Comparison of ENCODE assay signal across 1 cellular context in the genomic region with DNA sequence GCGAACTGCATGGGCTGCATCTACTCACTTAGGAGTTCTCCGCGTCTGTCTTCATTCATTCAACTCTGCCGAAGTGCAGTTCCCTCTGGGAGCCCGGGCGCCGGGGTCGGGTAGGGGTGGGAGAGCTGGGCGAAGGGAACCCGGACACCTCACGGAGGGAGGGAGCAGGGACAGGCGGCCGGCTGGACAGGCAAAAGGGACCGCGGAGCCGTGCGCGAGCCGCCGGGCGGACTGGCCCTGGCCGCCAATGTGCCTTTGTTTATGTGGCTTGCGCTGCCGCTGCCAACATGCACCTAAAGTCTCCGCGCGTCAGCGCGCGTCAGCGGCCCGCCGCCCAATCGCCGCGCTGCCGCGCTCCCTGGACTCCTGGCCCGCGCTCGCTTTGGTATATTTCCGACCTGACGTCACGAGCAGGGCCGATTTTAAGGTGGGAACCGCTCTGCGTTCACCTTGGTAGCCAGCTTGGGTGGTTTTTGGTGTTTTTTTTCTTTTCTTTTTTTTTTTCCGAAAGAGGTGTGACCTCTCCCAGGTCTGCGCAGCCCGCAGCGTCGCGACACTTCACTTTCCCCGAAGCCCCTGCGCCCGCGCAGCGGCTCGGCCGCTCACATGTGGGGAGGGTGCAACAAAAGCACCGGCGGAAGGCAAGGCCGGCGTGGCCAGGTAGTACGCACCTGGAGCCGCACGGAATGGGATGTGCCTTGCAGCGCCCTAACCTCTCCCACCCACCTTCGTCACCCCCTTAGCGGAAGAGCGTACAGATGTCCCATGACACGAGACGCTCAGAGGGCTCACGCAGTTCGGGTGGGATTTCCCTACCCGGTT.
TF ChIP-seq lines count a peak whose summit lies in the region.

TSS of gene NR4A2 (minus strand) at position 270 of the 822 bp plus-strand sequence. CDS start 2,535 bp downstream, outside the sequence.

TF ChIP-seq in HEK293, 187 proteins besides CTCF, POLR2A, EP300 and RAD21 (continued from another document and continues in another):
- TF ChIP-seq ZNF623 (tag by site-specific recombination; IDR thresholded peaks at IDR 0.05) (no peak), SP3 (tag by site-specific recombination; IDR thresholded peaks at IDR 0.05) (peak; percentile 68), ZNF624 (tag by site-specific recombination; IDR thresholded peaks at IDR 0.05) (no peak), ZNF707 (tag by site-specific recombination; IDR thresholded peaks at IDR 0.05) (no peak), SALL2 (tag by site-specific recombination; IDR thresholded peaks at IDR 0.05; ENCODE audit: borderline replicate concordance) (no peak), ZNF2 (tag by site-specific recombination; IDR thresholded peaks at IDR 0.05) (0 out of 2 replicates have a peak, but pooled peaks have one; percentile 36), YY2 (tag by site-specific recombination; IDR thresholded peaks at IDR 0.05) (no peak), ZNF169 (tag by site-specific recombination; IDR thresholded peaks at IDR 0.05) (no peak), ZNF776 (tag by site-specific recombination; IDR thresholded peaks at IDR 0.05; ENCODE audit: borderline replicate concordance) (no peak), ZNF19 (tag by site-specific recombination; IDR thresholded peaks at IDR 0.05; ENCODE audit: low read depth) (no peak), ZNF585B (tag by site-specific recombination; IDR thresholded peaks at IDR 0.05) (no peak), ZSCAN23 (tag by site-specific recombination; IDR thresholded peaks at IDR 0.05) (no peak), OVOL3 (tag by site-specific recombination; IDR thresholded peaks at IDR 0.05) (peak; percentile 52; the same call in 1 of the 2 replicates), PRDM1 (tag by site-specific recombination; IDR thresholded peaks at IDR 0.05) (no peak), ZNF335 (tag by site-specific recombination; conservative IDR thresholded peaks at IDR 0.05) (peak; percentile 84), ZNF23 (tag by site-specific recombination; IDR thresholded peaks at IDR 0.05; ENCODE audit: borderline replicate concordance) (no peak), ZNF266 (tag by site-specific recombination; IDR thresholded peaks at IDR 0.05; ENCODE audit: low read depth) (no peak), ZBTB20 (tag by site-specific recombination; IDR thresholded peaks at IDR 0.05) (peak; percentile 44; the same call in 1 of the 2 replicates), PATZ1 (tag by site-specific recombination; IDR thresholded peaks at IDR 0.05) (peak; percentile 74; the same call in 1 of the 2 replicates), ZNF600 (tag by site-specific recombination; IDR thresholded peaks at IDR 0.05) (peak; percentile 54), ZNF292 (tag by site-specific recombination; IDR thresholded peaks at IDR 0.05; ENCODE audit: borderline replicate concordance, low read depth) (no peak), ZNF155 (tag by site-specific recombination; IDR thresholded peaks at IDR 0.05) (no peak), ZNF223 (tag by site-specific recombination; IDR thresholded peaks at IDR 0.05) (no peak), ZNF513 (tag by site-specific recombination; IDR thresholded peaks at IDR 0.05) (no peak), ZNF558 (tag by site-specific recombination; IDR thresholded peaks at IDR 0.05) (no peak), ZNF621 (tag by site-specific recombination; IDR thresholded peaks at IDR 0.05) (no peak), TRIM28 (IDR thresholded peaks at IDR 0.05; ENCODE audit: borderline replicate concordance, low read length) (no peak), KLF10 (tag by site-specific recombination; IDR thresholded peaks at IDR 0.05) (no peak), GFI1B (tag by site-specific recombination; IDR thresholded peaks at IDR 0.05) (no peak), PBX3 (CRISPR knock-in tag; IDR thresholded peaks at IDR 0.05) (no peak), MEIS1 (CRISPR knock-in tag; IDR thresholded peaks at IDR 0.05; ENCODE audit: borderline replicate concordance) (no peak), ZNF16 (tag by site-specific recombination; IDR thresholded peaks at IDR 0.05; ENCODE audit: low read depth) (no peak), ZNF184 (tag by site-specific recombination; IDR thresholded peaks at IDR 0.05) (no peak), ZNF121 (tag by site-specific recombination; IDR thresholded peaks at IDR 0.05) (no peak), ZNF629 (tag by site-specific recombination; IDR thresholded peaks at IDR 0.05) (peak; percentile 93), ZNF214 (tag by site-specific recombination; IDR thresholded peaks at IDR 0.05; ENCODE audit: borderline replicate concordance) (no peak), ZNF391 (tag by site-specific recombination; IDR thresholded peaks at IDR 0.05; ENCODE audit: borderline replicate concordance, low read depth) (no peak), ZNF658 (tag by site-specific recombination; IDR thresholded peaks at IDR 0.05) (no peak), ZXDB (tag by site-specific recombination; IDR thresholded peaks at IDR 0.05) (peak; percentile 91), KLF8 (tag by site-specific recombination; IDR thresholded peaks at IDR 0.05) (peak; percentile 84; the same call in 1 of the 2 replicates), GLI2 (tag by site-specific recombination; IDR thresholded peaks at IDR 0.05; ENCODE audit: borderline replicate concordance, low read depth) (no peak), ZBTB7A (tag by site-specific recombination; IDR thresholded peaks at IDR 0.05; ENCODE audit: low read depth) (peak; percentile 22; the same call in 1 of the 2 replicates), ZNF175 (tag by site-specific recombination; IDR thresholded peaks at IDR 0.05) (no peak), KLF16 (tag by site-specific recombination; IDR thresholded peaks at IDR 0.05) (no peak)
- TF ChIP-seq, protein P1, sequence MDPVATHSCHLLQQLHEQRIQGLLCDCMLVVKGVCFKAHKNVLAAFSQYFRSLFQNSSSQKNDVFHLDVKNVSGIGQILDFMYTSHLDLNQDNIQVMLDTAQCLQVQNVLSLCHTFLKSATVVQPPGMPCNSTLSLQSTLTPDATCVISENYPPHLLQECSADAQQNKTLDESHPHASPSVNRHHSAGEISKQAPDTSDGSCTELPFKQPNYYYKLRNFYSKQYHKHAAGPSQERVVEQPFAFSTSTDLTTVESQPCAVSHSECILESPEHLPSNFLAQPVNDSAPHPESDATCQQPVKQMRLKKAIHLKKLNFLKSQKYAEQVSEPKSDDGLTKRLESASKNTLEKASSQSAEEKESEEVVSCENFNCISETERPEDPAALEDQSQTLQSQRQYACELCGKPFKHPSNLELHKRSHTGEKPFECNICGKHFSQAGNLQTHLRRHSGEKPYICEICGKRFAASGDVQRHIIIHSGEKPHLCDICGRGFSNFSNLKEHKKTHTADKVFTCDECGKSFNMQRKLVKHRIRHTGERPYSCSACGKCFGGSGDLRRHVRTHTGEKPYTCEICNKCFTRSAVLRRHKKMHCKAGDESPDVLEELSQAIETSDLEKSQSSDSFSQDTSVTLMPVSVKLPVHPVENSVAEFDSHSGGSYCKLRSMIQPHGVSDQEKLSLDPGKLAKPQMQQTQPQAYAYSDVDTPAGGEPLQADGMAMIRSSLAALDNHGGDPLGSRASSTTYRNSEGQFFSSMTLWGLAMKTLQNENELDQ (tag by site-specific recombination; IDR thresholded peaks at IDR 0.05; ENCODE audit: low read depth) = no peak
- TF ChIP-seq, protein P2, sequence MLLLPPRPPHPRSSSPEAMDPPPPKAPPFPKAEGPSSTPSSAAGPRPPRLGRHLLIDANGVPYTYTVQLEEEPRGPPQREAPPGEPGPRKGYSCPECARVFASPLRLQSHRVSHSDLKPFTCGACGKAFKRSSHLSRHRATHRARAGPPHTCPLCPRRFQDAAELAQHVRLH (tag by site-specific recombination; IDR thresholded peaks at IDR 0.05) = peak; percentile 46
- TF ChIP-seq, protein P3, sequence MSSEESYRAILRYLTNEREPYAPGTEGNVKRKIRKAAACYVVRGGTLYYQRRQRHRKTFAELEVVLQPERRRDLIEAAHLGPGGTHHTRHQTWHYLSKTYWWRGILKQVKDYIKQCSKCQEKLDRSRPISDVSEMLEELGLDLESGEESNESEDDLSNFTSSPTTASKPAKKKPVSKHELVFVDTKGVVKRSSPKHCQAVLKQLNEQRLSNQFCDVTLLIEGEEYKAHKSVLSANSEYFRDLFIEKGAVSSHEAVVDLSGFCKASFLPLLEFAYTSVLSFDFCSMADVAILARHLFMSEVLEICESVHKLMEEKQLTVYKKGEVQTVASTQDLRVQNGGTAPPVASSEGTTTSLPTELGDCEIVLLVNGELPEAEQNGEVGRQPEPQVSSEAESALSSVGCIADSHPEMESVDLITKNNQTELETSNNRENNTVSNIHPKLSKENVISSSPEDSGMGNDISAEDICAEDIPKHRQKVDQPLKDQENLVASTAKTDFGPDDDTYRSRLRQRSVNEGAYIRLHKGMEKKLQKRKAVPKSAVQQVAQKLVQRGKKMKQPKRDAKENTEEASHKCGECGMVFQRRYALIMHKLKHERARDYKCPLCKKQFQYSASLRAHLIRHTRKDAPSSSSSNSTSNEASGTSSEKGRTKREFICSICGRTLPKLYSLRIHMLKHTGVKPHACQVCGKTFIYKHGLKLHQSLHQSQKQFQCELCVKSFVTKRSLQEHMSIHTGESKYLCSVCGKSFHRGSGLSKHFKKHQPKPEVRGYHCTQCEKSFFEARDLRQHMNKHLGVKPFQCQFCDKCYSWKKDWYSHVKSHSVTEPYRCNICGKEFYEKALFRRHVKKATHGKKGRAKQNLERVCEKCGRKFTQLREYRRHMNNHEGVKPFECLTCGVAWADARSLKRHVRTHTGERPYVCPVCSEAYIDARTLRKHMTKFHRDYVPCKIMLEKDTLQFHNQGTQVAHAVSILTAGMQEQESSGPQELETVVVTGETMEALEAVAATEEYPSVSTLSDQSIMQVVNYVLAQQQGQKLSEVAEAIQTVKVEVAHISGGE (tag by site-specific recombination; conservative IDR thresholded peaks at IDR 0.05; ENCODE audit: low read depth) = peak; percentile 84
- TF ChIP-seq, protein P4, sequence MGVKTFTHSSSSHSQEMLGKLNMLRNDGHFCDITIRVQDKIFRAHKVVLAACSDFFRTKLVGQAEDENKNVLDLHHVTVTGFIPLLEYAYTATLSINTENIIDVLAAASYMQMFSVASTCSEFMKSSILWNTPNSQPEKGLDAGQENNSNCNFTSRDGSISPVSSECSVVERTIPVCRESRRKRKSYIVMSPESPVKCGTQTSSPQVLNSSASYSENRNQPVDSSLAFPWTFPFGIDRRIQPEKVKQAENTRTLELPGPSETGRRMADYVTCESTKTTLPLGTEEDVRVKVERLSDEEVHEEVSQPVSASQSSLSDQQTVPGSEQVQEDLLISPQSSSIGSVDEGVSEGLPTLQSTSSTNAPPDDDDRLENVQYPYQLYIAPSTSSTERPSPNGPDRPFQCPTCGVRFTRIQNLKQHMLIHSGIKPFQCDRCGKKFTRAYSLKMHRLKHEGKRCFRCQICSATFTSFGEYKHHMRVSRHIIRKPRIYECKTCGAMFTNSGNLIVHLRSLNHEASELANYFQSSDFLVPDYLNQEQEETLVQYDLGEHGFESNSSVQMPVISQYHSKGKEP (tag by site-specific recombination; IDR thresholded peaks at IDR 0.05) = 0 out of 2 replicates have a peak, but pooled peaks have one; percentile 41
- TF ChIP-seq, protein P5, sequence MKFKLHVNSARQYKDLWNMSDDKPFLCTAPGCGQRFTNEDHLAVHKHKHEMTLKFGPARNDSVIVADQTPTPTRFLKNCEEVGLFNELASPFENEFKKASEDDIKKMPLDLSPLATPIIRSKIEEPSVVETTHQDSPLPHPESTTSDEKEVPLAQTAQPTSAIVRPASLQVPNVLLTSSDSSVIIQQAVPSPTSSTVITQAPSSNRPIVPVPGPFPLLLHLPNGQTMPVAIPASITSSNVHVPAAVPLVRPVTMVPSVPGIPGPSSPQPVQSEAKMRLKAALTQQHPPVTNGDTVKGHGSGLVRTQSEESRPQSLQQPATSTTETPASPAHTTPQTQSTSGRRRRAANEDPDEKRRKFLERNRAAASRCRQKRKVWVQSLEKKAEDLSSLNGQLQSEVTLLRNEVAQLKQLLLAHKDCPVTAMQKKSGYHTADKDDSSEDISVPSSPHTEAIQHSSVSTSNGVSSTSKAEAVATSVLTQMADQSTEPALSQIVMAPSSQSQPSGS (tag by site-specific recombination; IDR thresholded peaks at IDR 0.05; ENCODE audit: low read depth) = peak; percentile 53; the same call in 1 of the 2 replicates
